ENCODE assay signal across 9 cellular contexts in genomic region chr1:91441980-91442379, GRCh38. TPM values are rescaled to one million over a fixed set of nuclear protein-coding genes. Genes with fewer than 3 reads are reported as not detected.
A peak's percentile ranks its signal among the peaks of the same experiment; 100 is the strongest.
DNase-seq lines count a peak whose midpoint lies in the region.
"Not testable (repeated sequence)": the region's sequence is repeated elsewhere in the genome, so short reads cannot be mapped to it uniquely, and the experiment has no call there.
"Had no signal": no experiment of that assay in that cellular context is flagged by ENCODE, and none has a peak within 500 bp of the region (broad histone marks: within the 10 kb centered on the region; RNA-seq: fewer than 3 reads in every experiment).

No MANE protein-coding gene starts in this region.

- peak; percentile 65 for DNase-seq in posterior vena cava (ENCODE audit: low spot score)

- intact Hi-C loops in posterior vena cava (cut with DNase I) = not testable (repeated sequence)

RNA-seq across cellular contexts. Expression of gene HFM1, which starts 37.3 kb away (rescaled TPM):
- total RNA-seq in posterior vena cava = 1 to 10 TPM; 2.1 TPM
- total RNA-seq: A172; B cell; Calu3; CD4-positive, alpha-beta memory T cell; CD4-positive, alpha-beta T cell; CD4-positive, CD25-positive, alpha-beta regulatory T cell; CD8-positive, alpha-beta memory T cell; CD8-positive, alpha-beta T cell had no signal

RNA-seq across cellular contexts. Expression of gene CDC7, which starts 58.7 kb away (rescaled TPM):
- 1 to 10 TPM; 1.8 to 2.0 TPM for total RNA-seq in posterior vena cava
